In genomic region chr11:16891964-16892363, GRCh38 we compare ENCODE assay signal across 17 cellular contexts.
DNase-seq lines count a peak whose midpoint lies in the region; ATAC-seq, FAIRE-seq and TF ChIP-seq lines count a peak whose summit lies in the region.
"Had no signal": no experiment of that assay in that cellular context is flagged by ENCODE, and none has a peak within 500 bp of the region (broad histone marks: within the 10 kb centered on the region; RNA-seq: fewer than 3 reads in every experiment).

No MANE protein-coding gene starts in this region.

- H3K27me3 ChIP-seq in bronchial epithelial cell (ENCODE audit: control insufficient read depth, insufficient read depth, low read length) = no peaks in the 10 kb centered on the region
- H3K27me3 ChIP-seq in tibial nerve = no peaks in the 10 kb centered on the region
- no peaks in the 10 kb centered on the region for H3K27me3 ChIP-seq in smooth muscle cell (ENCODE audit: low read depth)
- H3K27me3 ChIP-seq: BLaER1 treated with 17β-estradiol and CSF1 and Interleukin-3, amounts not matched to agents 10 nM and 100 nM; cardiac muscle cell had no signal

- H3K36me3 Mint-ChIP-seq in activated T-cell treated with anti-CD3 and anti-CD28 coated beads, Interleukin-2, amount 50 U/mL, for 72 hours (ENCODE audit: insufficient read depth in 2 of 2) = peaks cover 7 to 11% of the 10 kb centered on the region in 2 donors

- no peak for TF ChIP-seq POLR2A in tibial nerve (IDR thresholded peaks at IDR 0.05)

- H3K9me3 ChIP-seq in tibial nerve (peaks cover 0 to 26% (median 4%) of the 10 kb centered on the region in 4 donors), smooth muscle cell (replicated peaks; ENCODE audit: low read depth) (no peaks in the 10 kb centered on the region)
- H3K9me3 ChIP-seq: psoas muscle had no signal

- peaks cover 10% of the 10 kb centered on the region for H3K4me1 Mint-ChIP-seq in activated T-cell treated with anti-CD3 and anti-CD28 coated beads, Interleukin-2, amount 50 U/mL, for 72 hours (ENCODE audit: low read depth)

- H3K9ac ChIP-seq in smooth muscle cell (ENCODE audit: low read depth) = no peak overlapping the region
- H3K9ac ChIP-seq: BLaER1 treated with 17β-estradiol and CSF1 and Interleukin-3, amounts not matched to agents 10 nM and 100 nM had no signal

- H3K4me3 ChIP-seq in bronchial epithelial cell (ENCODE audit: low read depth, low read length) = no peak overlapping the region
- no peak overlapping the region for H3K4me3 ChIP-seq in tibial nerve
- H3K4me3 ChIP-seq in smooth muscle cell = no peak overlapping the region
- H3K4me3 ChIP-seq: BLaER1 treated with 17β-estradiol and CSF1 and Interleukin-3, amounts not matched to agents 10 nM and 100 nM; cardiac muscle cell; HAP-1; psoas muscle had no signal

- no peak for TF ChIP-seq EP300 in tibial nerve (IDR thresholded peaks at IDR 0.05)

- H3K36me3 ChIP-seq in bronchial epithelial cell (ENCODE audit: control insufficient read depth, insufficient read depth, low read length) (no peaks in the 10 kb centered on the region), tibial nerve (no peaks in the 10 kb centered on the region), smooth muscle cell (ENCODE audit: low read depth) (no peaks in the 10 kb centered on the region)
- H3K36me3 ChIP-seq: BLaER1 treated with 17β-estradiol and CSF1 and Interleukin-3, amounts not matched to agents 10 nM and 100 nM; cardiac muscle cell; HAP-1 had no signal

- DNase-seq in AG20443 (ENCODE audit: low spot score) = peak; percentile 77
- peak; percentile 63 for DNase-seq in LHCN-M2 (ENCODE audit: low read depth)
- DNase-seq in bronchial epithelial cell (ENCODE audit: low read depth) = peak; percentile 49
- peak; percentile 75 for DNase-seq in kidney tubule cell (ENCODE audit: low spot score)
- DNase-seq in activated T-cell treated with anti-CD3 and anti-CD28 coated beads, Interleukin-2, amount 50 U/mL, for 72 hours = no peak
- DNase-seq in tibial nerve (ENCODE audit: low spot score in 2 of 2) = no peak
- DNase-seq in smooth muscle cell (lab: John Stamatoyannopoulos, UW; ENCODE audit: unreplicated experiment) = no peak
- DNase-seq in activated gamma-delta T cell treated with Interleukin-2 at 50 U/mL for 16 hours = no peak
- DNase-seq: activated CD4-positive, alpha-beta T cell treated with anti-CD3 and anti-CD28 coated beads for 36 hours; activated T-cell treated with anti-CD3 and anti-CD28 coated beads, Interleukin-2, amount 50 U/mL, for 48 hours; NCI-H1048; psoas muscle; stimulated activated CD4-positive, alpha-beta T cell treated with anti-CD3 and anti-CD28 coated beads, Interleukin-2, amount 100 ng/mL, for 24 hours; T-helper 1 cell had no signal

- no peak overlapping the region for H3K4me3 Mint-ChIP-seq in activated T-cell treated with anti-CD3 and anti-CD28 coated beads, Interleukin-2, amount 50 U/mL, for 72 hours
- H3K4me3 Mint-ChIP-seq: activated CD4-positive, alpha-beta T cell treated with anti-CD3 and anti-CD28 coated beads for 36 hours had no signal

- no peaks in the 10 kb centered on the region for H3F3A ChIP-seq in smooth muscle cell (ENCODE audit: low read depth)

- no peak overlapping the region for H3K4me2 ChIP-seq in smooth muscle cell
- H3K4me2 ChIP-seq: BLaER1 treated with 17β-estradiol and CSF1 and Interleukin-3, amounts not matched to agents 10 nM and 100 nM had no signal

- no peak for ATAC-seq in activated T-cell treated with anti-CD3 and anti-CD28 coated beads, Interleukin-2, amount 50 U/mL, for 72 hours (replicated peaks in 1 of 2)
- ATAC-seq: activated CD4-positive, alpha-beta T cell treated with anti-CD3 and anti-CD28 coated beads for 36 hours; psoas muscle had no signal

- TF ChIP-seq CTCF in bronchial epithelial cell (IDR thresholded peaks at IDR 0.05; ENCODE audit: insufficient read depth, low read length, severe bottlenecking) (no peak), tibial nerve (IDR thresholded peaks at IDR 0.05) (no peak), smooth muscle cell (IDR thresholded peaks at IDR 0.05; ENCODE audit: borderline replicate concordance, insufficient read depth, poor library complexity, severe bottlenecking) (no peak)

- WGBS in tibial nerve, 2 donors = 33 to 38% methylated on average over 1 of the region's 1 CpG
- 15% methylated on average over 1 of the region's 1 CpG for WGBS in smooth muscle cell (ENCODE audit: low lambda C conversion rate)

- H3K27me3 Mint-ChIP-seq in activated T-cell treated with anti-CD3 and anti-CD28 coated beads, Interleukin-2, amount 50 U/mL, for 72 hours (ENCODE audit: low read depth) = peaks cover 24% of the 10 kb centered on the region
- H3K27me3 Mint-ChIP-seq: activated CD4-positive, alpha-beta T cell treated with anti-CD3 and anti-CD28 coated beads for 36 hours had no signal

- no peak overlapping the region for H3K27ac Mint-ChIP-seq in activated T-cell treated with anti-CD3 and anti-CD28 coated beads, Interleukin-2, amount 50 U/mL, for 72 hours
- H3K27ac Mint-ChIP-seq: activated CD4-positive, alpha-beta T cell treated with anti-CD3 and anti-CD28 coated beads for 36 hours had no signal

- no peak overlapping the region for H2AFZ ChIP-seq in smooth muscle cell (ENCODE audit: low read depth)

- H3K27ac ChIP-seq in tibial nerve (no peak overlapping the region), smooth muscle cell (ENCODE audit: low read depth) (no peak overlapping the region)
- H3K27ac ChIP-seq: BLaER1 treated with 17β-estradiol and CSF1 and Interleukin-3, amounts not matched to agents 10 nM and 100 nM; cardiac muscle cell; psoas muscle had no signal

- peaks cover 5 to 6% of the 10 kb centered on the region in 2 donors for H3K9me3 Mint-ChIP-seq in activated T-cell treated with anti-CD3 and anti-CD28 coated beads, Interleukin-2, amount 50 U/mL, for 72 hours

- H3K4me1 ChIP-seq in tibial nerve (peaks cover 0 to 9% (median 0%) of the 10 kb centered on the region in 4 donors), smooth muscle cell (ENCODE audit: low read depth) (peaks cover 11% of the 10 kb centered on the region)
- H3K4me1 ChIP-seq: HAP-1, psoas muscle had no signal

- H3K79me2 ChIP-seq in smooth muscle cell (ENCODE audit: low read depth) = no peaks in the 10 kb centered on the region

- no peak for FAIRE-seq in bronchial epithelial cell (lab: Jason Lieb, UNC)

- H4K20me1 ChIP-seq in smooth muscle cell (ENCODE audit: low read depth) = no peaks in the 10 kb centered on the region
- H4K20me1 ChIP-seq: BLaER1 treated with 17β-estradiol and CSF1 and Interleukin-3, amounts not matched to agents 10 nM and 100 nM had no signal

Comparison
In these comparisons a context has a peak if more than half of its experiments do, and no peak if none do; other contexts are left out.
1. DNase-seq: peak in AG20443 (single experiment), LHCN-M2 (single experiment), bronchial epithelial cell (single experiment) and kidney tubule cell (single experiment); none in activated T-cell treated with anti-CD3 and anti-CD28 coated beads, Interleukin-2, amount 50 U/mL, for 72 hours (0 of 2), tibial nerve (0 of 2), smooth muscle cell (single experiment) and activated gamma-delta T cell treated with Interleukin-2 at 50 U/mL for 16 hours (single experiment).